In genomic region chrX:134459683-134460004, GRCh38 we compare ENCODE assay signal across 1 cellular context.
TF ChIP-seq lines count a peak whose summit lies in the region.

No MANE protein-coding gene starts in this region.

TF ChIP-seq in WTC11, 78 proteins besides CTCF, POLR2A, EP300 and RAD21 (continued from another document):
- no peak for TF ChIP-seq AR (CRISPR knock-in tag; IDR thresholded peaks at IDR 0.05)
